ENCODE assay signal across 11 cellular contexts in the genomic region with DNA sequence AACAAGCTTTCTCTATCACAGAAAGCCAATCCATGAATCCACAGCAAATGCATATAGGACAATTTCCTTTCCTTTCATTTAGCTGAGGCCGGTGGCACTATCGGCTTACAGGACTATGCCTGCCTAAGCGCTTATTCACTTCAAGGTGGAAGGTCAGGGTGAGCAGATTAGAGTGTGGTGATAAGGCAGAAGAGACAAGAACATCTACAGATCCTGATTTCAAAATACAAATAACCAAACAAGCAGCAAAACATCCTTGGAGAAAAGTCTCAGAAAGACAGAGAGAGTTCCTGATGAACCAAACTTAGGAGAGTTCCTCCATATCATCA. TPM values are rescaled to one million over a fixed set of nuclear protein-coding genes. Genes with fewer than 3 reads are reported as not detected.
A peak's percentile ranks its signal among the peaks of the same experiment; 100 is the strongest.
DNase-seq lines count a peak whose midpoint lies in the region; ATAC-seq and TF ChIP-seq lines count a peak whose summit lies in the region.
"Had no signal": no experiment of that assay in that cellular context is flagged by ENCODE, and none has a peak within 500 bp of the region (broad histone marks: within the 10 kb centered on the region; RNA-seq: fewer than 3 reads in every experiment).

No MANE protein-coding gene starts in this region.

- H3K9me3 ChIP-seq in SK-N-SH (no peaks in the 10 kb centered on the region), upper lobe of right lung (no peaks in the 10 kb centered on the region)

- H2AFZ ChIP-seq in SK-N-SH (ENCODE audit: low read depth), result peak overlapping the region; percentile 25; the same call in 1 of the 2 replicates

- in situ Hi-C loops in brain microvascular endothelial cell (cut with HindIII; ENCODE audit: low pct_ligation_motif_present, low sequenced_read_pairs), result no loop called here

- H3K79me2 ChIP-seq in SK-N-SH (ENCODE audit: insufficient read depth), result no peaks in the 10 kb centered on the region

- H3K27ac ChIP-seq in SK-N-SH (ENCODE audit: low read depth in 2 of 2, low read length in 1 of 2) (no peak overlapping the region), brain microvascular endothelial cell (peak overlapping the region; percentile 92), upper lobe of right lung (peak overlapping the region; percentile 74)

- 92% methylated on average over 3 of the region's 3 CpGs for WGBS in SK-N-SH (ENCODE audit: low lambda C conversion rate)

- H3K27me3 ChIP-seq in SK-N-SH (ENCODE audit: insufficient read depth), result no peaks in the 10 kb centered on the region
- no peaks in the 10 kb centered on the region for H3K27me3 ChIP-seq in brain microvascular endothelial cell (replicated peaks)
- no peaks in the 10 kb centered on the region for H3K27me3 ChIP-seq in upper lobe of right lung

- H3K4me1 ChIP-seq in SK-N-SH (ENCODE audit: control insufficient read depth in 1 of 2, insufficient read depth in 2 of 2, low read depth in 1 of 2, low read length in 1 of 2) (peaks cover 5 to 17% of the 10 kb centered on the region in 2 experiments), upper lobe of right lung (peaks cover 50% of the 10 kb centered on the region)

- peaks cover 5% of the 10 kb centered on the region; the same call in 1 of the 2 replicates for H3K9me2 ChIP-seq in SK-N-SH

- TF ChIP-seq EP300 in SK-N-SH (IDR thresholded peaks at IDR 0.05; ENCODE audit: borderline replicate concordance in 1 of 2, low read depth in 1 of 2, low read length in 1 of 2), result no peak

- DNase-seq in SK-N-SH (no peak), brain microvascular endothelial cell (peak; percentile 54), lung microvascular endothelial cell (ENCODE audit: low read depth in 2 of 2) (peak; percentile 59 to 71), upper lobe of right lung (no peak), AG08395 (ENCODE audit: low spot score) (no peak), ecto neural progenitor cell (ENCODE audit: low spot score) (no peak), NCI-H1694 treated with DMSO at 0.1 percent for 48 hours (lab: John Stamatoyannopoulos, UW) (no peak)
- DNase-seq: kidney glomerular epithelial cell; NCI-H524; stimulated activated naive CD8-positive, alpha-beta T cell treated with anti-CD3 and anti-CD28 coated beads, Interleukin-15, amount 100 ng/mL, for 72 hours had no signal

- ATAC-seq in SK-N-SH treated with all-trans-retinoic acid at 6 μM for 48 hours, result no peak
- no peak for ATAC-seq in upper lobe of right lung
- ATAC-seq: stimulated activated naive CD8-positive, alpha-beta T cell treated with anti-CD3 and anti-CD28 coated beads, Interleukin-15, amount 100 ng/mL, for 72 hours had no signal

- H3K36me3 ChIP-seq in SK-N-SH (replicated peaks in 1 of 2; ENCODE audit: control insufficient read depth in 1 of 2, insufficient read depth in 2 of 2, low read length in 1 of 2) (no peaks in the 10 kb centered on the region), brain microvascular endothelial cell (replicated peaks) (no peaks in the 10 kb centered on the region), upper lobe of right lung (peaks cover 12% of the 10 kb centered on the region)

- H4K20me1 ChIP-seq in SK-N-SH (ENCODE audit: insufficient read depth), result no peaks in the 10 kb centered on the region

- intact Hi-C loops in upper lobe of right lung (cut with DNase I), result no loop called here

- H3K4me2 ChIP-seq in SK-N-SH, result no peak overlapping the region

- POLR2A ChIA-PET in SK-N-SH (lab: Yijun Ruan, JAX), result no interaction called here

- CTCF ChIA-PET in SK-N-SH (lab: Yijun Ruan, JAX), result no interaction called here

- TF ChIP-seq RAD21 in SK-N-SH (IDR thresholded peaks at IDR 0.05; ENCODE audit: low read length), result no peak

- H3K4me3 ChIP-seq in SK-N-SH (ENCODE audit: low read depth in 2 of 2, low read length in 1 of 2) (no peak overlapping the region), brain microvascular endothelial cell (ENCODE audit: low read depth, low read length) (no peak overlapping the region), upper lobe of right lung (no peak overlapping the region)

- TF ChIP-seq CTCF in SK-N-SH (IDR thresholded peaks at IDR 0.05) (no peak), brain microvascular endothelial cell (IDR thresholded peaks at IDR 0.05; ENCODE audit: low read depth, low read length, missing control alignments) (no peak), upper lobe of right lung (IDR thresholded peaks at IDR 0.05) (no peak)

- peaks cover 7% of the 10 kb centered on the region for H3F3A ChIP-seq in SK-N-SH (replicated peaks; ENCODE audit: insufficient read depth)

- H3K9ac ChIP-seq in SK-N-SH, result no peak overlapping the region

TF ChIP-seq in SK-N-SH, 30 proteins besides CTCF, POLR2A, EP300 and RAD21:
- TF ChIP-seq MAX (IDR thresholded peaks at IDR 0.05; ENCODE audit: low read depth) (no peak), POLR2AphosphoS5 (IDR thresholded peaks at IDR 0.05; ENCODE audit: low read depth, low read length) (no peak), EZH2phosphoT487 (IDR thresholded peaks at IDR 0.05; ENCODE audit: borderline replicate concordance, low read depth) (no peak), GABPA (IDR thresholded peaks at IDR 0.05; ENCODE audit: low read depth) (no peak), YY1 (IDR thresholded peaks at IDR 0.05; ENCODE audit: low read depth) (no peak), CHD2 (IDR thresholded peaks at IDR 0.05; ENCODE audit: low read length, partially characterized antibody) (no peak)
- TF ChIP-seq, protein P1, sequence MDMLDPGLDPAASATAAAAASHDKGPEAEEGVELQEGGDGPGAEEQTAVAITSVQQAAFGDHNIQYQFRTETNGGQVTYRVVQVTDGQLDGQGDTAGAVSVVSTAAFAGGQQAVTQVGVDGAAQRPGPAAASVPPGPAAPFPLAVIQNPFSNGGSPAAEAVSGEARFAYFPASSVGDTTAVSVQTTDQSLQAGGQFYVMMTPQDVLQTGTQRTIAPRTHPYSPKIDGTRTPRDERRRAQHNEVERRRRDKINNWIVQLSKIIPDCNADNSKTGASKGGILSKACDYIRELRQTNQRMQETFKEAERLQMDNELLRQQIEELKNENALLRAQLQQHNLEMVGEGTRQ (IDR thresholded peaks at IDR 0.05; ENCODE audit: borderline replicate concordance, low read depth, low read length), result no peak

TF ChIP-seq in SK-N-SH treated with all-trans-retinoic acid at 6 μM for 48 hours, 23 proteins besides CTCF, POLR2A, EP300 and RAD21 (continues in another document):
- no peak for TF ChIP-seq TOX (CRISPR knock-in tag; IDR thresholded peaks at IDR 0.05; ENCODE audit: borderline replicate concordance)
- TF ChIP-seq CSRNP3 (CRISPR knock-in tag; IDR thresholded peaks at IDR 0.05), result no peak
- TF ChIP-seq ARNTL (CRISPR knock-in tag; IDR thresholded peaks at IDR 0.05; ENCODE audit: borderline replicate concordance, low read depth), result no peak
- no peak for TF ChIP-seq ZNF565 (CRISPR knock-in tag; conservative IDR thresholded peaks at IDR 0.05; ENCODE audit: low read depth)
- TF ChIP-seq ISL1 (CRISPR knock-in tag; IDR thresholded peaks at IDR 0.05), result no peak
- TF ChIP-seq, protein P2, sequence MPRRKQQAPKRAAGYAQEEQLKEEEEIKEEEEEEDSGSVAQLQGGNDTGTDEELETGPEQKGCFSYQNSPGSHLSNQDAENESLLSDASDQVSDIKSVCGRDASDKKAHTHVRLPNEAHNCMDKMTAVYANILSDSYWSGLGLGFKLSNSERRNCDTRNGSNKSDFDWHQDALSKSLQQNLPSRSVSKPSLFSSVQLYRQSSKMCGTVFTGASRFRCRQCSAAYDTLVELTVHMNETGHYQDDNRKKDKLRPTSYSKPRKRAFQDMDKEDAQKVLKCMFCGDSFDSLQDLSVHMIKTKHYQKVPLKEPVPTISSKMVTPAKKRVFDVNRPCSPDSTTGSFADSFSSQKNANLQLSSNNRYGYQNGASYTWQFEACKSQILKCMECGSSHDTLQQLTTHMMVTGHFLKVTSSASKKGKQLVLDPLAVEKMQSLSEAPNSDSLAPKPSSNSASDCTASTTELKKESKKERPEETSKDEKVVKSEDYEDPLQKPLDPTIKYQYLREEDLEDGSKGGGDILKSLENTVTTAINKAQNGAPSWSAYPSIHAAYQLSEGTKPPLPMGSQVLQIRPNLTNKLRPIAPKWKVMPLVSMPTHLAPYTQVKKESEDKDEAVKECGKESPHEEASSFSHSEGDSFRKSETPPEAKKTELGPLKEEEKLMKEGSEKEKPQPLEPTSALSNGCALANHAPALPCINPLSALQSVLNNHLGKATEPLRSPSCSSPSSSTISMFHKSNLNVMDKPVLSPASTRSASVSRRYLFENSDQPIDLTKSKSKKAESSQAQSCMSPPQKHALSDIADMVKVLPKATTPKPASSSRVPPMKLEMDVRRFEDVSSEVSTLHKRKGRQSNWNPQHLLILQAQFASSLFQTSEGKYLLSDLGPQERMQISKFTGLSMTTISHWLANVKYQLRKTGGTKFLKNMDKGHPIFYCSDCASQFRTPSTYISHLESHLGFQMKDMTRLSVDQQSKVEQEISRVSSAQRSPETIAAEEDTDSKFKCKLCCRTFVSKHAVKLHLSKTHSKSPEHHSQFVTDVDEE (CRISPR knock-in tag; IDR thresholded peaks at IDR 0.05), result no peak

RNA-seq across cellular contexts. Expression of gene MEF2C, which starts 57.2 kb away (rescaled TPM):
- polyA plus RNA-seq in SK-N-SH (2012; rRNA removed), result 0.93 and 1.2 TPM in 2 replicates
- 1.4 and 1.6 TPM in 2 replicates for polyA plus RNA-seq in SK-N-SH (2012; cell fraction: cytosol; rRNA removed)
- polyA plus RNA-seq in SK-N-SH (2012; cell fraction: nucleus; rRNA removed), result 1.0 and 1.2 TPM in 2 replicates
- total RNA-seq in lung microvascular endothelial cell (91.5 and 122 TPM in 2 replicates), upper lobe of right lung (51.4 TPM)

Comparison
In these comparisons a context has a peak if more than half of its experiments do, and no peak if none do; other contexts are left out.
1. DNase-seq: peak in brain microvascular endothelial cell (single experiment) and lung microvascular endothelial cell (2 of 2); none in SK-N-SH (single experiment), upper lobe of right lung (single experiment), AG08395 (single experiment), ecto neural progenitor cell (single experiment) and NCI-H1694 treated with DMSO at 0.1 percent for 48 hours (single experiment).
2. H3K27ac ChIP-seq: peak in brain microvascular endothelial cell (single experiment) and upper lobe of right lung (single experiment); none in SK-N-SH (0 of 2).